ENCODE assay signal across 9 cellular contexts in genomic region chr9:27888661-27889295, GRCh38.
A peak's percentile ranks its signal among the peaks of the same experiment; 100 is the strongest.
DNase-seq lines count a peak whose midpoint lies in the region; ATAC-seq, FAIRE-seq and TF ChIP-seq lines count a peak whose summit lies in the region.
"Had no signal": no experiment of that assay in that cellular context is flagged by ENCODE, and none has a peak within 500 bp of the region (broad histone marks: within the 10 kb centered on the region; RNA-seq: fewer than 3 reads in every experiment).

No MANE protein-coding gene starts in this region.

- H3K4me3 Mint-ChIP-seq in CD8-positive, alpha-beta T cell, result no peak overlapping the region

- FAIRE-seq in RCC 7860 (lab: Jason Lieb, UNC), result no peak

- no peak overlapping the region for H3K4me3 ChIP-seq in CD8-positive, alpha-beta T cell (ENCODE audit: low read depth, low read length)
- no peak overlapping the region for H3K4me3 ChIP-seq in choroid plexus epithelial cell (ENCODE audit: low read depth, low read length)
- H3K4me3 ChIP-seq in spleen, result no peak overlapping the region
- H3K4me3 ChIP-seq: SK-N-MC had no signal

- CTCF ChIA-PET in CD8-positive, alpha-beta T cell (lab: Charles Lee), result no interaction called here

- no peaks in the 10 kb centered on the region for H3K27me3 ChIP-seq in CD8-positive, alpha-beta T cell (ENCODE audit: insufficient read depth, low read length)
- H3K27me3 ChIP-seq in spleen (replicated peaks in 1 of 7), result peaks cover 0 to 4% (median 0%) of the 10 kb centered on the region in 7 donors

- peak in 2 of 7 experiments; percentile 13 to 20 for DNase-seq in CD8-positive, alpha-beta T cell
- DNase-seq in RCC 7860 (ENCODE audit: low spot score) (peak; percentile 15), choroid plexus epithelial cell (ENCODE audit: low read depth) (peak; percentile 14), spleen (peak; percentile 73), NCI-H1092 treated with DMSO at 0.1 percent for 48 hours (lab: John Stamatoyannopoulos, UW) (no peak), midbrain (lab: John Stamatoyannopoulos, UW) (no peak)

- H3K4me1 Mint-ChIP-seq in CD8-positive, alpha-beta T cell (ENCODE audit: low read depth), result no peaks in the 10 kb centered on the region

- H3K9me3 Mint-ChIP-seq in CD8-positive, alpha-beta T cell, result no peaks in the 10 kb centered on the region

- intact Hi-C loops in CD8-positive, alpha-beta T cell (cut with DNase I, micrococcal nuclease), result loop anchor here (5.0 to 10.0 kb wide), 2 partner anchors 56 to 556 kb away; no protein-coding TSS in a partner anchor
- intact Hi-C loops in spleen (cut with DNase I; ENCODE audit: low total_unique reads), result no loop called here

- 61 to 91% (median 82%) methylated on average over 2 of the region's 2 CpGs for WGBS in spleen, 5 donors

- no peak for ATAC-seq in CD8-positive, alpha-beta T cell
- ATAC-seq in GM18867 (IDR thresholded peaks at IDR 0.05; ENCODE audit: unreplicated experiment), result peak; percentile 100
- ATAC-seq in HG02943 (IDR thresholded peaks at IDR 0.05; ENCODE audit: low read depth, unreplicated experiment), result peak; percentile 85

- H3K36me3 Mint-ChIP-seq in CD8-positive, alpha-beta T cell, result no peaks in the 10 kb centered on the region

- H3K4me1 ChIP-seq in CD8-positive, alpha-beta T cell (ENCODE audit: insufficient read depth, low read length), result no peaks in the 10 kb centered on the region
- no peaks in the 10 kb centered on the region for H3K4me1 ChIP-seq in spleen

- peak; percentile 45 for TF ChIP-seq CTCF in CD8-positive, alpha-beta T cell (IDR thresholded peaks at IDR 0.05)
- TF ChIP-seq CTCF in choroid plexus epithelial cell (conservative IDR thresholded peaks at IDR 0.05; ENCODE audit: low read depth, low read length), result peak; percentile 80
- peak in 10 of 11 experiments; percentile 18 to 62 (median 42) for TF ChIP-seq CTCF in spleen (IDR thresholded peaks at IDR 0.05 in 8 of 11, conservative IDR thresholded peaks at IDR 0.05 in 3 of 11)

- H3K27me3 Mint-ChIP-seq in CD8-positive, alpha-beta T cell (ENCODE audit: low read depth), result no peaks in the 10 kb centered on the region

- no peak overlapping the region for H3K27ac ChIP-seq in CD8-positive, alpha-beta T cell (ENCODE audit: low read depth, low read length)
- H3K27ac ChIP-seq in spleen, result no peak overlapping the region
- H3K27ac ChIP-seq: SK-N-MC had no signal

- no peak for TF ChIP-seq POLR2A in spleen (IDR thresholded peaks at IDR 0.05)

- no peaks in the 10 kb centered on the region for H3K36me3 ChIP-seq in CD8-positive, alpha-beta T cell (ENCODE audit: insufficient read depth, low read length)
- no peaks in the 10 kb centered on the region for H3K36me3 ChIP-seq in spleen

- no peak overlapping the region for H3K27ac Mint-ChIP-seq in CD8-positive, alpha-beta T cell

- POLR2A ChIA-PET in CD8-positive, alpha-beta T cell (lab: Charles Lee), result no interaction called here

- no peaks in the 10 kb centered on the region for H3K9me3 ChIP-seq in CD8-positive, alpha-beta T cell (ENCODE audit: low read length)
- H3K9me3 ChIP-seq in spleen, result no peaks in the 10 kb centered on the region

Comparison
In these comparisons a context has a peak if more than half of its experiments do, and no peak if none do; other contexts are left out.
1. DNase-seq: peak in RCC 7860 (single experiment), choroid plexus epithelial cell (single experiment) and spleen (single experiment); none in NCI-H1092 treated with DMSO at 0.1 percent for 48 hours (single experiment) and midbrain (single experiment).
2. Peak in every context shown above with its lines, with median percentiles within 50 percentile points of each other: CTCF ChIP-seq.